Comparison of ENCODE assay signal across 13 cellular contexts in the genomic region with DNA sequence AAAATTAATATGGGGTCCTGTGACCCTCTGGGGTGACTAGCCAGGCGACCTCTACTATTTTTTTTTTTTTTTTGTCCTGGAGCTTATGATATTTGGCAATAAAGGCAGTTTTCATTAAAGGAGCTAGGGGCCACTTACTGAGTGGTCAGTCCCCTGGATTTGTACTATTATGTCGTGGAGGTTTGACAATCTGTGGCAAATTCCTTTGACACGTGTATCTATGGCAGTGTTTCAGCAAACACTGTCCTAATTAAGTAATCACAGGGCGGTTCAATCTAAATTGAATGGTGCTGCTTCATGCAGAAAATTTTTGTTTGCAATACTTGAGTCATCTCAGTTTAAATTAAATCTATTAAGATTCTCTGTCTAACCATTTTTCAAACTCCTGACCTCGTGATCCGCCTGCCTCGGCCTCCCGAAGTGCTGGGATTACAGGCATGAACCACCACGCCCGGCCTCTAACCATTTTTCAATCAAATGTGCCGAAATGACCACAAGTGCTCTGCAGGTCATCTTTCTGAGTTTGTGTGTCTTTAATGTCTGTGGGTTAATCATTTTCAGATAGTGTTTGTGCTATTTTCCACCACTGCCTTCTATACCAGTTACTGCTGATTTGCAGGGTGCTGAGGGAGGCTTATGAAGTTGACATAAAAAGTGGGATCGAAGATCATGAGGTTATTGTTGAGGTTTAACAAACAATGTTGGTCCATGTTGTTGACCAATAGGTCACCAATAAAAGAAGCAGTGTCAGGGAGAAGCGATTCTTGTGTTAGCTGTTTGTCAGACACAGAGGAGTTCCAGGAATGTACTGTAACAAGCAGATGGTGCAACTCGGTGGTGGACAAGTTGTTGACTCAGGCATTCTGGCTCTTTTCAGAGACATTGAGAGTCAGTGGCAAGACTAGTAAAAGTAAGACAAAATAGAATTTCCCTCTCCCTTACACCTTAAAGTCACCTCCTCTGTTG. TPM values are rescaled to one million over a fixed set of nuclear protein-coding genes. Genes with fewer than 3 reads are reported as not detected.
DNase-seq lines count a peak whose midpoint lies in the region; ATAC-seq and TF ChIP-seq lines count a peak whose summit lies in the region.
"Had no signal": no experiment of that assay in that cellular context is flagged by ENCODE, and none has a peak within 500 bp of the region (broad histone marks: within the 10 kb centered on the region; RNA-seq: fewer than 3 reads in every experiment).

No MANE protein-coding gene starts in this region.

- in situ Hi-C loops in ACHN (cut with HindIII; ENCODE audit: low pct_ligation_motif_present, low pct_unique_long_range_greater_than_20kb, low sequenced_read_pairs), result no loop called here
- in situ Hi-C loops in GM13977 (cut with MboI; ENCODE audit: low pct_unique_long_range_greater_than_20kb, low sequenced_read_pairs, unreplicated experiment), result no loop called here

- no peaks in the 10 kb centered on the region for H3K27me3 ChIP-seq in liver (ENCODE audit: control insufficient read depth in 4 of 4, insufficient read depth in 4 of 4, low read length in 3 of 4)
- H3K27me3 ChIP-seq: BE2C had no signal

- no peaks in the 10 kb centered on the region for H3K9me3 ChIP-seq in liver (ENCODE audit: control insufficient read depth in 4 of 4, low read length in 3 of 4)
- H3K9me3 ChIP-seq: BE2C, left ventricle myocardium inferior had no signal

- no peaks in the 10 kb centered on the region for H3K36me3 ChIP-seq in liver (ENCODE audit: control insufficient read depth in 4 of 4, insufficient read depth in 3 of 4, low read depth in 1 of 4, low read length in 3 of 4)
- H3K36me3 ChIP-seq: BE2C, left ventricle myocardium inferior had no signal

- H3K9ac ChIP-seq in liver (ENCODE audit: low read depth in 1 of 2, low read length in 2 of 2), result peak overlapping the region in 1 of 2 donors; percentile 24

- DNase-seq in ACHN, result peak; percentile 74
- peak; percentile 69 for DNase-seq in HT-29 (ENCODE audit: low spot score)
- peak; percentile 86 to 94 for DNase-seq in cardiac fibroblast (ENCODE audit: low read depth in 2 of 2)
- DNase-seq in GM13977 (ENCODE audit: low spot score), result no peak
- no peak for DNase-seq in germinal center (ENCODE audit: low spot score)
- DNase-seq: BE2C, left ventricle myocardium inferior, T-helper 2 cell had no signal

- peak; percentile 56 to 74 for TF ChIP-seq RAD21 in liver (IDR thresholded peaks at IDR 0.05)

- peaks cover 7 to 40% (median 25%) of the 10 kb centered on the region in 4 donors for H3K4me1 ChIP-seq in liver (ENCODE audit: control insufficient read depth in 4 of 4, insufficient read depth in 4 of 4, low read length in 3 of 4)
- H3K4me1 ChIP-seq: BE2C, left ventricle myocardium inferior had no signal

- peak overlapping the region; percentile 62 for H3K27ac ChIP-seq in liver (ENCODE audit: low read depth in 1 of 2, low read length in 2 of 2)
- H3K27ac ChIP-seq: left ventricle myocardium inferior had no signal

- WGBS in liver, result 31% methylated on average over 14 of the region's 14 CpGs

- H3K4me3 ChIP-seq in cardiac fibroblast (replicated peaks in 1 of 2; ENCODE audit: low read depth in 2 of 2, low read length in 2 of 2), result no peak overlapping the region
- peak overlapping the region in 1 of 3 donors; percentile 18 for H3K4me3 ChIP-seq in liver (ENCODE audit: low read depth in 1 of 3, low read length in 3 of 3)
- H3K4me3 ChIP-seq: left ventricle myocardium inferior had no signal

- ATAC-seq in GM18867 (IDR thresholded peaks at IDR 0.05; ENCODE audit: unreplicated experiment) (no peak), HG03460 (IDR thresholded peaks at IDR 0.05; ENCODE audit: unreplicated experiment) (no peak)

- TF ChIP-seq CTCF in cardiac fibroblast (IDR thresholded peaks at IDR 0.05; ENCODE audit: low read depth, low read length) (no peak), liver (IDR thresholded peaks at IDR 0.05; ENCODE audit: low read depth, low read length, missing input control) (no peak), GM13977 (IDR thresholded peaks at IDR 0.05; ENCODE audit: extremely low read depth, insufficient read depth, missing control alignments) (no peak)

TF ChIP-seq in liver, 16 proteins besides CTCF, POLR2A, EP300 and RAD21:
- TF ChIP-seq, protein P1, sequence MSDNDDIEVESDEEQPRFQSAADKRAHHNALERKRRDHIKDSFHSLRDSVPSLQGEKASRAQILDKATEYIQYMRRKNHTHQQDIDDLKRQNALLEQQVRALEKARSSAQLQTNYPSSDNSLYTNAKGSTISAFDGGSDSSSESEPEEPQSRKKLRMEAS (IDR thresholded peaks at IDR 0.05), result peak; percentile 88
- TF ChIP-seq SP1 (IDR thresholded peaks at IDR 0.05), result peak; percentile 99
- TF ChIP-seq FOXA2 (IDR thresholded peaks at IDR 0.05), result peak; percentile 98
- peak; percentile 93 to 96 for TF ChIP-seq RXRA (IDR thresholded peaks at IDR 0.05)
- TF ChIP-seq, protein P2, sequence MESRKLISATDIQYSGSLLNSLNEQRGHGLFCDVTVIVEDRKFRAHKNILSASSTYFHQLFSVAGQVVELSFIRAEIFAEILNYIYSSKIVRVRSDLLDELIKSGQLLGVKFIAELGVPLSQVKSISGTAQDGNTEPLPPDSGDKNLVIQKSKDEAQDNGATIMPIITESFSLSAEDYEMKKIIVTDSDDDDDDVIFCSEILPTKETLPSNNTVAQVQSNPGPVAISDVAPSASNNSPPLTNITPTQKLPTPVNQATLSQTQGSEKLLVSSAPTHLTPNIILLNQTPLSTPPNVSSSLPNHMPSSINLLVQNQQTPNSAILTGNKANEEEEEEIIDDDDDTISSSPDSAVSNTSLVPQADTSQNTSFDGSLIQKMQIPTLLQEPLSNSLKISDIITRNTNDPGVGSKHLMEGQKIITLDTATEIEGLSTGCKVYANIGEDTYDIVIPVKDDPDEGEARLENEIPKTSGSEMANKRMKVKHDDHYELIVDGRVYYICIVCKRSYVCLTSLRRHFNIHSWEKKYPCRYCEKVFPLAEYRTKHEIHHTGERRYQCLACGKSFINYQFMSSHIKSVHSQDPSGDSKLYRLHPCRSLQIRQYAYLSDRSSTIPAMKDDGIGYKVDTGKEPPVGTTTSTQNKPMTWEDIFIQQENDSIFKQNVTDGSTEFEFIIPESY (IDR thresholded peaks at IDR 0.05), result peak; percentile 80
- TF ChIP-seq, protein P3, sequence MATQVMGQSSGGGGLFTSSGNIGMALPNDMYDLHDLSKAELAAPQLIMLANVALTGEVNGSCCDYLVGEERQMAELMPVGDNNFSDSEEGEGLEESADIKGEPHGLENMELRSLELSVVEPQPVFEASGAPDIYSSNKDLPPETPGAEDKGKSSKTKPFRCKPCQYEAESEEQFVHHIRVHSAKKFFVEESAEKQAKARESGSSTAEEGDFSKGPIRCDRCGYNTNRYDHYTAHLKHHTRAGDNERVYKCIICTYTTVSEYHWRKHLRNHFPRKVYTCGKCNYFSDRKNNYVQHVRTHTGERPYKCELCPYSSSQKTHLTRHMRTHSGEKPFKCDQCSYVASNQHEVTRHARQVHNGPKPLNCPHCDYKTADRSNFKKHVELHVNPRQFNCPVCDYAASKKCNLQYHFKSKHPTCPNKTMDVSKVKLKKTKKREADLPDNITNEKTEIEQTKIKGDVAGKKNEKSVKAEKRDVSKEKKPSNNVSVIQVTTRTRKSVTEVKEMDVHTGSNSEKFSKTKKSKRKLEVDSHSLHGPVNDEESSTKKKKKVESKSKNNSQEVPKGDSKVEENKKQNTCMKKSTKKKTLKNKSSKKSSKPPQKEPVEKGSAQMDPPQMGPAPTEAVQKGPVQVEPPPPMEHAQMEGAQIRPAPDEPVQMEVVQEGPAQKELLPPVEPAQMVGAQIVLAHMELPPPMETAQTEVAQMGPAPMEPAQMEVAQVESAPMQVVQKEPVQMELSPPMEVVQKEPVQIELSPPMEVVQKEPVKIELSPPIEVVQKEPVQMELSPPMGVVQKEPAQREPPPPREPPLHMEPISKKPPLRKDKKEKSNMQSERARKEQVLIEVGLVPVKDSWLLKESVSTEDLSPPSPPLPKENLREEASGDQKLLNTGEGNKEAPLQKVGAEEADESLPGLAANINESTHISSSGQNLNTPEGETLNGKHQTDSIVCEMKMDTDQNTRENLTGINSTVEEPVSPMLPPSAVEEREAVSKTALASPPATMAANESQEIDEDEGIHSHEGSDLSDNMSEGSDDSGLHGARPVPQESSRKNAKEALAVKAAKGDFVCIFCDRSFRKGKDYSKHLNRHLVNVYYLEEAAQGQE (IDR thresholded peaks at IDR 0.05), result peak; percentile 78
- peak; percentile 80 for TF ChIP-seq YY1 (IDR thresholded peaks at IDR 0.05)
- TF ChIP-seq GABPA (IDR thresholded peaks at IDR 0.05 in 1 of 2, conservative IDR thresholded peaks at IDR 0.05 in 1 of 2), result no peak
- TF ChIP-seq HNF4A (conservative IDR thresholded peaks at IDR 0.05), result peak; percentile 88 to 91
- TF ChIP-seq, protein P4, sequence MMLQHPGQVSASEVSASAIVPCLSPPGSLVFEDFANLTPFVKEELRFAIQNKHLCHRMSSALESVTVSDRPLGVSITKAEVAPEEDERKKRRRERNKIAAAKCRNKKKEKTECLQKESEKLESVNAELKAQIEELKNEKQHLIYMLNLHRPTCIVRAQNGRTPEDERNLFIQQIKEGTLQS (IDR thresholded peaks at IDR 0.05), result peak; percentile 72
- peak; percentile 96 for TF ChIP-seq FOXA1 (IDR thresholded peaks at IDR 0.05)
- TF ChIP-seq HNF4G (IDR thresholded peaks at IDR 0.05), result peak; percentile 77
- peak; percentile 79 for TF ChIP-seq TAF1 (conservative IDR thresholded peaks at IDR 0.05)
- peak; percentile 77 to 86 for TF ChIP-seq JUND (IDR thresholded peaks at IDR 0.05)
- TF ChIP-seq EGR1 (IDR thresholded peaks at IDR 0.05; ENCODE audit: low read depth in 2 of 2), result peak; percentile 38 to 61
- TF ChIP-seq NR2F2 (IDR thresholded peaks at IDR 0.05), result peak; percentile 86

RNA-seq across cellular contexts. Expression of a gene that starts 18.6 kb away (rescaled TPM):
- total RNA-seq in HT-29 (2014; rRNA removed; shearing (Covaris generic)), result 0.03 and 0.05 TPM in 2 replicates
- total RNA-seq in liver, result 100 to 1,000 TPM; 434 to 506 TPM
- 100 to 1,000 TPM; 160 to 209 TPM for polyA plus RNA-seq in liver
- total RNA-seq: activated CD8-positive, alpha-beta memory T cell treated with anti-CD3 and anti-CD28 coated beads for 36 hours; endothelial cell of umbilical vein; left ventricle myocardium inferior had no signal
- polyA plus RNA-seq: endothelial cell of umbilical vein had no signal

Comparison
In these comparisons a context has a peak if more than half of its experiments do, and no peak if none do; other contexts are left out.
1. DNase-seq: peak in ACHN (single experiment), HT-29 (single experiment) and cardiac fibroblast (2 of 2); none in GM13977 (single experiment) and germinal center (single experiment).
2. RNA of a gene that starts 18.6 kb away (total RNA-seq): 434 to 506 TPM in liver; 0.03 to 0.05 TPM in HT-29; every median in the first group is over 100 times any median in the second.